In genomic region chr4:170089743-170090666, GRCh38 we compare ENCODE assay signal across 9 cellular contexts.
DNase-seq lines count a peak whose midpoint lies in the region; ATAC-seq and FAIRE-seq lines count a peak whose summit lies in the region.
"Had no signal": no experiment of that assay in that cellular context is flagged by ENCODE, and none has a peak within 500 bp of the region (broad histone marks: within the 10 kb centered on the region; RNA-seq: fewer than 3 reads in every experiment).

TSS of gene AADAT (minus strand) at chr4:170089956. CDS start at chr4:170089690, 266 bp downstream.

- DNase-seq in DMS53 (lab: John Stamatoyannopoulos, UW) (peak; percentile 84), RKO (ENCODE audit: low spot score) (peak; percentile 90)

- peaks cover 26% of the 10 kb centered on the region for H3K4me1 ChIP-seq in HUES6 (ENCODE audit: control insufficient read depth, insufficient read depth, low read length)

- ATAC-seq in GM21360 (IDR thresholded peaks at IDR 0.05; ENCODE audit: unreplicated experiment) (peak; percentile 55), GM19328 (IDR thresholded peaks at IDR 0.05; ENCODE audit: unreplicated experiment) (no peak)

- peak within 1 kb of the TSS; percentile 91 for H3K9ac ChIP-seq in HUES6 (ENCODE audit: low read length)

- H3K27ac ChIP-seq in HUES6 (ENCODE audit: low read depth, low read length), result peak within 1 kb of the TSS; percentile 54; the same call in 1 of the 2 replicates
- peak within 1 kb of the TSS; percentile 82 for H3K27ac ChIP-seq in cingulate gyrus (ENCODE audit: low read depth, low read length)
- H3K27ac ChIP-seq in skin epidermis, result peak within 1 kb of the TSS in 16 of 21 experiments; percentile 12 to 64 (median 47)
- H3K27ac ChIP-seq: neutrophil had no signal

- no peaks in the 10 kb centered on the region for H3K9me3 ChIP-seq in HUES6 (ENCODE audit: control insufficient read depth, insufficient read depth, low read depth, low read length)
- H3K9me3 ChIP-seq: neutrophil had no signal

- H3K4me3 ChIP-seq in HUES6 (ENCODE audit: low read depth, low read length) (peak within 1 kb of the TSS; percentile 79), skin epidermis (peak within 1 kb of the TSS; percentile 32 to 57 (median 44))

- FAIRE-seq in islet of Langerhans (lab: Jason Lieb, UNC), result peak; percentile 58

- no peaks in the 10 kb centered on the region for H3K27me3 ChIP-seq in HUES6 (ENCODE audit: control insufficient read depth, insufficient read depth, low read length)

- H3K36me3 ChIP-seq in HUES6 (ENCODE audit: control insufficient read depth, insufficient read depth, low read length), result peaks cover 31% of the 10 kb centered on the region
- H3K36me3 ChIP-seq: neutrophil had no signal
